2 cellular contexts compared by ENCODE assay signal in the genomic region with DNA sequence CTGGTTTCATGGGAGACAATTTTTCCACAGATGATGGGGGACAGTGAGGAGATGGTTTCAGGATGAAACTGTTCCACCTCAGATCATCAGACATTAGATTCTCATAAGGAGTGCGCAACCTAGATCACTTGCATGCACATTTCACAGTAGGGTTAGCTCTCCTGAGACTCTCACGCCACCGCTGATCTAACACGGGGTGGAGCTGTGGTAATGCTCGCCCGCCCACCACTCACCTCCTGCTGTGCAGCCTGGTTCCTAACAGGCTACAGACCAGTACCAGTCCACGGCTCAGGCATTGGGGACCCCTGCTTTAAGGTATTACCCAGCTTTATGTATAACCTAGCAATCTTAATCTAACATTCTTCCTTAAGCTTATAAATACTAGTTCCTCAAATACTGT.
TF ChIP-seq lines count a peak whose summit lies in the region.

No MANE protein-coding gene starts in this region.

TF ChIP-seq in HepG2, 621 proteins besides CTCF, POLR2A, EP300 and RAD21:
- TF ChIP-seq ZNF749 (CRISPR knock-in tag; IDR thresholded peaks at IDR 0.05; ENCODE audit: borderline replicate concordance) (no peak), SP2 (CRISPR knock-in tag; IDR thresholded peaks at IDR 0.05) (no peak), STAG1 (CRISPR knock-in tag; IDR thresholded peaks at IDR 0.05) (peak; percentile 6; the same call in 1 of the 2 replicates), CERS6 (CRISPR knock-in tag; IDR thresholded peaks at IDR 0.05) (no peak), ZNF431 (CRISPR knock-in tag; IDR thresholded peaks at IDR 0.05; ENCODE audit: borderline replicate concordance, low read depth) (no peak)
TF ChIP-seq in HepG2: peak in this region for 1.

TF ChIP-seq in GM12878, 131 proteins besides CTCF, POLR2A, EP300 and RAD21:
- no peak for TF ChIP-seq SIN3A (IDR thresholded peaks at IDR 0.05; ENCODE audit: low read depth, low read length)
- no peak for TF ChIP-seq BMI1 (IDR thresholded peaks at IDR 0.05; ENCODE audit: borderline replicate concordance)
- no peak for TF ChIP-seq TCF12 (IDR thresholded peaks at IDR 0.05; ENCODE audit: low read depth, low read length)
- TF ChIP-seq ELK1 (IDR thresholded peaks at IDR 0.05; ENCODE audit: low read depth, low read length), result no peak
